8 cellular contexts compared by ENCODE assay signal in the genomic region with DNA sequence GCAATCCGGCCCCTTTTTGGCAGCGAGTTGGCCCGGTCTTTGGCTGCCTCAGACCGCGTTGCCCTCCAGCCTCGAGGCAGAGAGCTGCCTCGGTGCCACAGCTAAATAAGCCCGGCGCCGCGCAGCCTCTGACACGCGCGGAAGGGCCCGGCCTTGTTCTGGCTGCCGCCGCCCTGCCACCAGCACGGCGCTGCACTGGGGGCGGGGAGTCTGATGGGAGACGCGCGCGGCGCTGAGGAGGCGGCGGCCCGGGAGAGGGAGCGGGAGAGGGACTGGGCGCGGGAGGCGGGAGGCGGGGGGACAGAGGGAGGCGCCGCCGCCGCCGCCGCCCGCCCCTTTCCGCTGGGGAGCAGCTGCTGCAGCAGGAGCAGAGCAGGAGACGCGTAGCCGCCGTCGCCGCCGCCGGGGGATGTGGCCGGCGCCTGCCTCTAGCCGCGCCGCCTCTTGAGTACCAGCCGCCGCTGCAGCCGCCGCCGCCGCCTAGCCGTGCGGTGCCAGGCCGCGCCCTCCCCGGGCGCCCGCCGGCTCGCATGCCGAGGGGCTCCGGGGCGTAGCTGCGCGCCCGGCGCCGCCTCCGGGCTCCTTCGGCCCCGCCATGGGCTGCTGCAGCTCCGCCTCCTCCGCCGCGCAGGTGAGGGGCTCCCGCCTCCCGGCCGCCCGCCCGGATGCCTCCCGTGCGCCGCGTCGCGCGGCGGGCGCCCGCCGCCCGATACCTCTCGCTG. TPM values are rescaled to one million over a fixed set of nuclear protein-coding genes. Genes with fewer than 3 reads are reported as not detected.
DNase-seq lines count a peak whose midpoint lies in the region; TF ChIP-seq lines count a peak whose summit lies in the region.

TSS of gene SLC44A1 (plus strand) at position 378 of the 722 bp plus-strand sequence. CDS start at position 596, 218 bp downstream.

- peak; percentile 92 for DNase-seq in GM04504 (ENCODE audit: low read depth)
- peak; percentile 60 for DNase-seq in HFF-Myc (ENCODE audit: extremely low read depth, low read depth)
- DNase-seq in MV-4-11 (lab: John Stamatoyannopoulos, UW), result peak; percentile 93
- DNase-seq in SK-MEL-5 (ENCODE audit: low read depth, low spot score), result peak; percentile 96
- peak; percentile 95 for DNase-seq in activated naive CD4-positive, alpha-beta T cell treated with anti-CD3 and anti-CD28 coated beads, Interleukin-2, amount 50 U/mL, for 16 hours
- peak; percentile 79 for DNase-seq in germinal center (ENCODE audit: low spot score)
- DNase-seq in nucleus accumbens (lab: John Stamatoyannopoulos, UW), result peak; percentile 35 to 99 (median 96)
- DNase-seq in superior temporal gyrus (ENCODE audit: extremely low spot score), result peak; percentile 95

- in situ Hi-C loops in SK-MEL-5 (cut with HindIII; ENCODE audit: low pct_unique_long_range_greater_than_20kb, low sequenced_read_pairs), result no loop called here

- TF ChIP-seq CTCF in HFF-Myc (IDR thresholded peaks at IDR 0.05; ENCODE audit: low read depth, low read length, missing control alignments), result no peak

- H3K4me3 ChIP-seq in HFF-Myc (replicated peaks; ENCODE audit: low read depth, low read length), result peak within 1 kb of the TSS; percentile 61

RNA-seq across cellular contexts. Expression of gene SLC44A1, which starts in this region (rescaled TPM):
- 140 and 141 TPM in 2 replicates for total RNA-seq in SK-MEL-5 (2014; rRNA removed; shearing (Covaris generic))
- polyA plus RNA-seq in SK-MEL-5 (2015; cell fraction: cytosol; rRNA removed), result 76.3 and 114 TPM in 2 replicates
- 29.4 and 38.9 TPM in 2 replicates for polyA plus RNA-seq in SK-MEL-5 (2015; cell fraction: nucleus; rRNA removed)

Comparison
In these comparisons a context has a peak if more than half of its experiments do, and no peak if none do; other contexts are left out.
1. Peak in every context shown above with its lines: DNase-seq and H3K4me3 ChIP-seq.